Comparison of ENCODE assay signal across 1 cellular context in genomic region chr9:113875420-113875916, GRCh38.
TF ChIP-seq lines count a peak whose summit lies in the region.

No MANE protein-coding gene starts in this region.

TF ChIP-seq in H1, 55 proteins besides CTCF, POLR2A, EP300 and RAD21 (continued from another document):
- no peak for TF ChIP-seq ZNF274 (IDR thresholded peaks at IDR 0.05; ENCODE audit: borderline replicate concordance, extremely low read depth, low read length)
- 0 out of 2 replicates have a peak, but pooled peaks have one; percentile 14 for TF ChIP-seq PHF8 (conservative IDR thresholded peaks at IDR 0.05; ENCODE audit: low read depth, low read length)
- TF ChIP-seq TAF1 (IDR thresholded peaks at IDR 0.05; ENCODE audit: low read depth, low read length), result 0 out of 2 replicates have a peak, but pooled peaks have one; percentile 36
